11 cellular contexts compared by ENCODE assay signal in the genomic region with DNA sequence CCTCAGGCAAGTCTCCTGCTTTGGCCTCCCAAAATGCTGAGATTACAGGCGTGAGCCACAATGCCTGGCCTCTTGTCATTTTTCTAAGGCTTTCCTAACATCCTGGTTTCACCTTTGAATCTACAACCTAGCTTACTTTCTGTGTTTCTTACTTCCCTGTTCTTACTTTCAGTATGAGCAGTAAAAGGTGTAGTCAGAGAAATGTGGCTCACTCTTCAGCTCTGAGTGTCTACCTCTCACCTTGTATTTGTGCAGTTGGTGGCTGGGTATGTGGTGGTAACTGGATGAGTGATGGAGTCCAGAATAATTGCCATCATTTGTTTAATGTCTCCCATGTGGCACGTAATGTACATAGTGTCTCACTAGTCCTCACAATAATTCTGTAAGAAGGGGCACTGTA. TPM values are rescaled to one million over a fixed set of nuclear protein-coding genes. Genes with fewer than 3 reads are reported as not detected.
DNase-seq lines count a peak whose midpoint lies in the region; ATAC-seq and TF ChIP-seq lines count a peak whose summit lies in the region.
"Had no signal": no experiment of that assay in that cellular context is flagged by ENCODE, and none has a peak within 500 bp of the region (broad histone marks: within the 10 kb centered on the region; RNA-seq: fewer than 3 reads in every experiment).

No MANE protein-coding gene starts in this region.

- H3K9me3 ChIP-seq in spleen: no peaks in the 10 kb centered on the region
- H3K9me3 ChIP-seq: psoas muscle had no signal

- H3K4me3 Mint-ChIP-seq in activated naive CD8-positive, alpha-beta T cell treated with anti-CD3 and anti-CD28 coated beads for 36 hours: no peak overlapping the region
- H3K4me3 Mint-ChIP-seq: activated naive CD4-positive, alpha-beta T cell treated with anti-CD3 and anti-CD28 coated beads, Interleukin-2, amount 50 U/mL, for 24 hours had no signal

- WGBS in spleen, 5 donors: 65 to 73% (median 73%) methylated on average over 2 of the region's 2 CpGs

- no peaks in the 10 kb centered on the region for H3K27me3 ChIP-seq in spleen (replicated peaks in 1 of 7)

- no peaks in the 10 kb centered on the region for H3K9me3 Mint-ChIP-seq in activated naive CD8-positive, alpha-beta T cell treated with anti-CD3 and anti-CD28 coated beads for 36 hours
- H3K9me3 Mint-ChIP-seq: activated naive CD4-positive, alpha-beta T cell treated with anti-CD3 and anti-CD28 coated beads, Interleukin-2, amount 50 U/mL, for 24 hours had no signal

- H3K36me3 Mint-ChIP-seq in activated naive CD8-positive, alpha-beta T cell treated with anti-CD3 and anti-CD28 coated beads for 36 hours: no peaks in the 10 kb centered on the region
- H3K36me3 Mint-ChIP-seq: activated naive CD4-positive, alpha-beta T cell treated with anti-CD3 and anti-CD28 coated beads, Interleukin-2, amount 50 U/mL, for 24 hours had no signal

- TF ChIP-seq POLR2A in spleen (IDR thresholded peaks at IDR 0.05): no peak

- H3K4me1 ChIP-seq in spleen: peaks cover 0 to 15% (median 6%) of the 10 kb centered on the region in 6 donors
- H3K4me1 ChIP-seq: psoas muscle had no signal

- no peak for TF ChIP-seq CTCF in spleen (IDR thresholded peaks at IDR 0.05 in 8 of 11, conservative IDR thresholded peaks at IDR 0.05 in 3 of 11)

- H3K27me3 Mint-ChIP-seq in activated naive CD8-positive, alpha-beta T cell treated with anti-CD3 and anti-CD28 coated beads for 36 hours: peaks cover 27% of the 10 kb centered on the region

- ATAC-seq in GM18519 (IDR thresholded peaks at IDR 0.05; ENCODE audit: low FRiP score, unreplicated experiment): peak; percentile 94
- ATAC-seq in GM19468 (IDR thresholded peaks at IDR 0.05; ENCODE audit: extremely low read depth, unreplicated experiment): peak; percentile 90
- peak; percentile 99 for ATAC-seq in HG03135 (IDR thresholded peaks at IDR 0.05; ENCODE audit: unreplicated experiment)
- ATAC-seq: PC-3, psoas muscle had no signal

- peak overlapping the region in 1 of 8 donors; percentile 28 for H3K27ac ChIP-seq in spleen
- H3K27ac ChIP-seq: psoas muscle had no signal

- no peak overlapping the region for H3K27ac Mint-ChIP-seq in activated naive CD8-positive, alpha-beta T cell treated with anti-CD3 and anti-CD28 coated beads for 36 hours
- H3K27ac Mint-ChIP-seq: activated naive CD4-positive, alpha-beta T cell treated with anti-CD3 and anti-CD28 coated beads, Interleukin-2, amount 50 U/mL, for 24 hours had no signal

- peaks cover 38% of the 10 kb centered on the region for H3K4me1 Mint-ChIP-seq in activated naive CD8-positive, alpha-beta T cell treated with anti-CD3 and anti-CD28 coated beads for 36 hours

- H3K36me3 ChIP-seq in spleen: no peaks in the 10 kb centered on the region

- no peak overlapping the region for H3K4me3 ChIP-seq in spleen
- H3K4me3 ChIP-seq: psoas muscle had no signal

- intact Hi-C loops in spleen (cut with DNase I; ENCODE audit: low total_unique reads): no loop called here

- DNase-seq in activated naive CD8-positive, alpha-beta T cell treated with anti-CD3 and anti-CD28 coated beads for 36 hours: peak; percentile 17
- DNase-seq in Ammon's horn (ENCODE audit: low spot score) (no peak), NCI-H2029 (lab: John Stamatoyannopoulos, UW) (no peak), spleen (no peak), nucleus accumbens (lab: John Stamatoyannopoulos, UW) (no peak)
- DNase-seq: PC-3, psoas muscle had no signal

RNA-seq across cellular contexts. Expression of gene CXCL11, which starts 19.1 kb away (rescaled TPM):
- under 1 TPM; 0.30 to 0.60 TPM for total RNA-seq in activated naive CD8-positive, alpha-beta T cell treated with anti-CD3 and anti-CD28 coated beads for 36 hours
- 1 to 10 TPM; 1.1 to 3.0 (median 2.2) TPM for total RNA-seq in spleen
- polyA plus RNA-seq in spleen: 1 to 10 TPM in 2 of 3 donors, under 1 TPM in 1; 0.96 to 5.4 (median 2.2) TPM
- total RNA-seq: PC-3 had no signal

RNA-seq across cellular contexts. Expression of gene ART3, which starts 19.5 kb away (rescaled TPM):
- total RNA-seq in activated naive CD8-positive, alpha-beta T cell treated with anti-CD3 and anti-CD28 coated beads for 36 hours: under 1 TPM in 1 of 2 experiments, not detected in 1; 0.60 TPM
- 1 to 10 TPM; 1.1 to 5.7 (median 3.4) TPM for total RNA-seq in spleen
- polyA plus RNA-seq in spleen: 1 to 10 TPM in 2 of 3 donors, under 1 TPM in 1; 0.91 to 3.1 (median 1.4) TPM
- total RNA-seq: PC-3 had no signal

RNA-seq across cellular contexts. Expression of gene CXCL10, which starts 31.7 kb away (rescaled TPM):
- total RNA-seq in activated naive CD8-positive, alpha-beta T cell treated with anti-CD3 and anti-CD28 coated beads for 36 hours: 1 to 10 TPM; 2.1 to 3.0 TPM
- total RNA-seq in spleen: 10 to 100 TPM in 2 of 7 donors, 1 to 10 TPM in 5; 1.4 to 21.7 (median 7.1) TPM
- 10 to 100 TPM in 2 of 3 donors, 1 to 10 TPM in 1; 6.5 to 23.1 (median 12.5) TPM for polyA plus RNA-seq in spleen
- total RNA-seq: PC-3 had no signal

RNA-seq across cellular contexts. Expression of gene CXCL9, which starts 47.7 kb away (rescaled TPM):
- 1 to 10 TPM; 2.2 to 2.7 TPM for total RNA-seq in activated naive CD8-positive, alpha-beta T cell treated with anti-CD3 and anti-CD28 coated beads for 36 hours
- 10 to 100 TPM in 3 of 7 donors, 1 to 10 TPM in 4; 3.4 to 20.9 (median 6.0) TPM for total RNA-seq in spleen
- 10 to 100 TPM; 22.5 to 25.5 (median 23.9) TPM for polyA plus RNA-seq in spleen
- total RNA-seq: PC-3 had no signal
